ENCODE assay signal across 8 cellular contexts in the genomic region with DNA sequence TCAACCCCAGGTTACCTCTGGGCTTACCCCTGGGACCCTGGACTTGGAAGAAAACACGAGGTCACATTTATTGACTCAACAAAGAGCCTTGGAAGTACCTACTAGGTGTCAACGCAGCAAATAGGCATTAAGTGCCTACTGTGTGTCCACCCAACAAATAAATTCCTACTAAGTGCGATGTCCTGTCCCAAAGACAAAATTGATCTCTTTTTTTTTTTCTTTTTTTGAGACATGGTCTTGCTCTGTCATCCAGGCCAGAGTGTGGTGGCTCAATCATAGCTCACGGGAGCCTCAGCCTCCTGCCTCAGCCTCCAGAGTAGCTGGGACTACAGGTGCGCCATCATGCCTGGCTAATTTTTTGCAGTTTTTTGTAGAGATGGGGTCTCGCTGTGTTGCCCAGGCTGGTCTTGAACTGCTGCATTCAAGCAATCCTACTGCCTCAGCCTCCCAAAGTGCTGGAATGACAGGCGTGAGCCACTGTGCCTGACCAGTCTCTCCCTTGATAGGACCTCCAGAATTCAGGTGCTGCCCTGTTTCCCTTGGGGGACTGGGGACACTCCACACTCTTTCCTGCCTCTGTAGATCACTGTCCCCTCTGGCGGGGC. TPM values are rescaled to one million over a fixed set of nuclear protein-coding genes. Genes with fewer than 3 reads are reported as not detected.
A peak's percentile ranks its signal among the peaks of the same experiment; 100 is the strongest.
DNase-seq lines count a peak whose midpoint lies in the region; ATAC-seq and TF ChIP-seq lines count a peak whose summit lies in the region.

No MANE protein-coding gene starts in this region.

- H4K20me1 ChIP-seq in GM23338 (replicated peaks; ENCODE audit: insufficient read depth), result no peaks in the 10 kb centered on the region; the same call in 1 of the 2 replicates

- H3K27me3 ChIP-seq in GM23338 (ENCODE audit: insufficient read depth), result no peaks in the 10 kb centered on the region
- no peaks in the 10 kb centered on the region for H3K27me3 ChIP-seq in WERI-Rb-1 (ENCODE audit: insufficient read depth, low read depth, severe bottlenecking)
- peaks cover 16% of the 10 kb centered on the region for H3K27me3 ChIP-seq in left ventricle myocardium inferior (ENCODE audit: low read depth)

- H3K36me3 ChIP-seq in GM23338 (ENCODE audit: insufficient read depth) (no peaks in the 10 kb centered on the region), WERI-Rb-1 (no peaks in the 10 kb centered on the region), left ventricle myocardium inferior (no peaks in the 10 kb centered on the region)

- H3K4me3 ChIP-seq in GM23338, result peak overlapping the region; percentile 88
- H3K4me3 ChIP-seq in WERI-Rb-1 (ENCODE audit: low read depth, low read length), result peak overlapping the region; percentile 90; the same call in 1 of the 2 replicates
- peak overlapping the region; percentile 93 for H3K4me3 ChIP-seq in left ventricle myocardium inferior
- peak overlapping the region; percentile 67 to 93 (median 79) for H3K4me3 ChIP-seq in skin epidermis

- peaks cover 13% of the 10 kb centered on the region for H3K4me1 Mint-ChIP-seq in GM23338

- no peaks in the 10 kb centered on the region for H3K9me2 ChIP-seq in GM23338 (ENCODE audit: insufficient read depth)

- H3K36me3 Mint-ChIP-seq in GM23338 (ENCODE audit: low read depth), result no peaks in the 10 kb centered on the region

- H3K4me1 ChIP-seq in GM23338 (ENCODE audit: insufficient read depth), result peaks cover 3% of the 10 kb centered on the region
- peaks cover 62% of the 10 kb centered on the region for H3K4me1 ChIP-seq in left ventricle myocardium inferior

- H3K9me3 ChIP-seq in WERI-Rb-1 (ENCODE audit: severe bottlenecking), result no peaks in the 10 kb centered on the region
- H3K9me3 ChIP-seq in left ventricle myocardium inferior (replicated peaks), result no peaks in the 10 kb centered on the region

- H3F3A ChIP-seq in GM23338 (replicated peaks; ENCODE audit: low read depth), result peaks cover 8% of the 10 kb centered on the region

- ATAC-seq in GM23338 (no peak), GM21576 (IDR thresholded peaks at IDR 0.05; ENCODE audit: unreplicated experiment) (no peak)

- peak overlapping the region; percentile 78 for H3K4me3 Mint-ChIP-seq in GM23338

- H3K27ac Mint-ChIP-seq in GM23338, result peak overlapping the region; percentile 85

- peak overlapping the region; percentile 90 for H3K4me2 ChIP-seq in GM23338

- H3K27me3 Mint-ChIP-seq in GM23338 (ENCODE audit: insufficient read depth, low read depth, poor library complexity), result peaks cover 17% of the 10 kb centered on the region

- no peak overlapping the region for H3K27ac ChIP-seq in GM23338 (ENCODE audit: low read depth)
- H3K27ac ChIP-seq in WERI-Rb-1, result no peak overlapping the region
- peak overlapping the region; percentile 95 for H3K27ac ChIP-seq in left ventricle myocardium inferior (replicated peaks)
- H3K27ac ChIP-seq in skin epidermis, result peak overlapping the region in 19 of 21 experiments; percentile 82 to 98 (median 94)

- peaks cover 8% of the 10 kb centered on the region; the same call in 1 of the 2 replicates for H3K79me2 ChIP-seq in GM23338 (replicated peaks; ENCODE audit: insufficient read depth)

- DNase-seq in GM23338 (ENCODE audit: low spot score), result no peak
- DNase-seq in WERI-Rb-1, result no peak
- DNase-seq in left ventricle myocardium inferior, result no peak
- no peak for DNase-seq in occipital lobe (lab: John Stamatoyannopoulos, UW)
- no peak for DNase-seq in stimulated activated CD8-positive, alpha-beta memory T cell treated with anti-CD3 and anti-CD28 coated beads, Interleukin-4, amount 100 ng/mL, for 48 hours
- DNase-seq in NCI-H82 (lab: John Stamatoyannopoulos, UW), result no peak

- TF ChIP-seq CTCF in GM23338 (conservative IDR thresholded peaks at IDR 0.05; ENCODE audit: low read depth in 2 of 2) (no peak), WERI-Rb-1 (IDR thresholded peaks at IDR 0.05; ENCODE audit: low read depth, low read length) (no peak), left ventricle myocardium inferior (IDR thresholded peaks at IDR 0.05; ENCODE audit: borderline replicate concordance) (no peak)

- intact Hi-C loops in left ventricle myocardium inferior (cut with micrococcal nuclease), result no loop called here

- H2AFZ ChIP-seq in GM23338, result peak overlapping the region; percentile 92

- no peaks in the 10 kb centered on the region for H3K9me3 Mint-ChIP-seq in GM23338

TF ChIP-seq in GM23338, 12 proteins besides CTCF, POLR2A, EP300 and RAD21 (continues in another document):
- TF ChIP-seq, protein P1, sequence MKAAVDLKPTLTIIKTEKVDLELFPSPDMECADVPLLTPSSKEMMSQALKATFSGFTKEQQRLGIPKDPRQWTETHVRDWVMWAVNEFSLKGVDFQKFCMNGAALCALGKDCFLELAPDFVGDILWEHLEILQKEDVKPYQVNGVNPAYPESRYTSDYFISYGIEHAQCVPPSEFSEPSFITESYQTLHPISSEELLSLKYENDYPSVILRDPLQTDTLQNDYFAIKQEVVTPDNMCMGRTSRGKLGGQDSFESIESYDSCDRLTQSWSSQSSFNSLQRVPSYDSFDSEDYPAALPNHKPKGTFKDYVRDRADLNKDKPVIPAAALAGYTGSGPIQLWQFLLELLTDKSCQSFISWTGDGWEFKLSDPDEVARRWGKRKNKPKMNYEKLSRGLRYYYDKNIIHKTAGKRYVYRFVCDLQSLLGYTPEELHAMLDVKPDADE (IDR thresholded peaks at IDR 0.05), result no peak

RNA-seq across cellular contexts. Expression of a gene that starts 0.6 kb away (rescaled TPM):
- total RNA-seq in GM23338 (2014; rRNA removed; shearing (Covaris generic)), result 13.2 and 13.9 TPM in 2 replicates
- polyA plus RNA-seq in GM23338 (2016; fragmentation: Nextera tagmentation; extraction: Ambion mirVana), result 8.9 and 9.2 TPM in 2 replicates
- total RNA-seq in left ventricle myocardium inferior (3.5 TPM), occipital lobe (4.7 TPM)

RNA-seq across cellular contexts. Expression of a gene that starts 20.3 kb away (rescaled TPM):
- 152 and 171 TPM in 2 replicates for total RNA-seq in GM23338 (2014; rRNA removed; shearing (Covaris generic))
- 92.0 and 102 TPM in 2 replicates for polyA plus RNA-seq in GM23338 (2016; fragmentation: Nextera tagmentation; extraction: Ambion mirVana)
- total RNA-seq in left ventricle myocardium inferior (77.0 TPM), occipital lobe (8.9 TPM)

RNA-seq across cellular contexts. Expression of a gene that starts 37.0 kb away (rescaled TPM):
- 224 and 238 TPM in 2 replicates for total RNA-seq in GM23338 (2014; rRNA removed; shearing (Covaris generic))
- 589 and 593 TPM in 2 replicates for polyA plus RNA-seq in GM23338 (2016; fragmentation: Nextera tagmentation; extraction: Ambion mirVana)
- total RNA-seq in left ventricle myocardium inferior, result 23.9 TPM
- total RNA-seq in occipital lobe, result 21.4 TPM

RNA-seq across cellular contexts. Expression of a gene that starts 39.2 kb away (rescaled TPM):
- total RNA-seq in GM23338 (2014; rRNA removed; shearing (Covaris generic)), result 3.5 and 3.6 TPM in 2 replicates
- polyA plus RNA-seq in GM23338 (2016; fragmentation: Nextera tagmentation; extraction: Ambion mirVana), result 1.0 and 1.6 TPM in 2 replicates
- total RNA-seq in left ventricle myocardium inferior (7.1 TPM), occipital lobe (1.6 TPM)

RNA-seq across cellular contexts. Expression of a gene that starts 55.0 kb away (rescaled TPM):
- total RNA-seq in GM23338 (2014; rRNA removed; shearing (Covaris generic)), result 1.0 and 3.8 TPM in 2 replicates
- 0.81 and 0.96 TPM in 2 replicates for polyA plus RNA-seq in GM23338 (2016; fragmentation: Nextera tagmentation; extraction: Ambion mirVana)
- total RNA-seq in left ventricle myocardium inferior, result 0.36 TPM
- total RNA-seq in occipital lobe, result 0.16 TPM

Comparison
In these comparisons a context has a peak if more than half of its experiments do, and no peak if none do; other contexts are left out.
1. H3K27ac ChIP-seq: peak in left ventricle myocardium inferior (single experiment) and skin epidermis (19 of 21); none in GM23338 (single experiment) and WERI-Rb-1 (single experiment).
2. Peak in every context shown above with its lines, with median percentiles within 50 percentile points of each other: H3K4me3 ChIP-seq.